Comparison of ENCODE assay signal across 15 cellular contexts in genomic region chr1:173210716-173211231, GRCh38. TPM values are rescaled to one million over a fixed set of nuclear protein-coding genes. Genes with fewer than 3 reads are reported as not detected.
A peak's percentile ranks its signal among the peaks of the same experiment; 100 is the strongest.
DNase-seq lines count a peak whose midpoint lies in the region; ATAC-seq and TF ChIP-seq lines count a peak whose summit lies in the region.
"Had no signal": no experiment of that assay in that cellular context is flagged by ENCODE, and none has a peak within 500 bp of the region (broad histone marks: within the 10 kb centered on the region; RNA-seq: fewer than 3 reads in every experiment).

No MANE protein-coding gene starts in this region.

- H3K79me2 ChIP-seq in PC-3 (ENCODE audit: low read length) (no peaks in the 10 kb centered on the region), hepatocyte (no peaks in the 10 kb centered on the region), trophoblast cell (ENCODE audit: control insufficient read depth, insufficient read depth, low read length, poor library complexity) (no peaks in the 10 kb centered on the region)

- H3K27ac ChIP-seq in A673 (ENCODE audit: low read depth, low read length, poor library complexity, severe bottlenecking) (no peak overlapping the region), PC-3 (ENCODE audit: low read length) (no peak overlapping the region), hepatocyte (peak overlapping the region; percentile 81), right lobe of liver (no peak overlapping the region), spleen (no peak overlapping the region), trophoblast cell (ENCODE audit: low read depth, low read length) (no peak overlapping the region)
- H3K27ac ChIP-seq: 22Rv1, C4-2B had no signal

- H4K8ac ChIP-seq in trophoblast cell (ENCODE audit: low read depth, low read length): no peak overlapping the region

- H2AFZ ChIP-seq in PC-3 (ENCODE audit: low read length) (no peak overlapping the region), hepatocyte (no peak overlapping the region), trophoblast cell (ENCODE audit: insufficient read depth, low read length, poor library complexity) (no peak overlapping the region)

- H3K14ac ChIP-seq in trophoblast cell (ENCODE audit: low read length): no peak overlapping the region

- H3K79me1 ChIP-seq in trophoblast cell (ENCODE audit: low read length): no peaks in the 10 kb centered on the region

- H3K27me3 ChIP-seq in A673 (replicated peaks; ENCODE audit: insufficient read depth, low read depth, low read length, poor library complexity) (no peaks in the 10 kb centered on the region), PC-3 (ENCODE audit: low read length) (no peaks in the 10 kb centered on the region), hepatocyte (no peaks in the 10 kb centered on the region), right lobe of liver (no peaks in the 10 kb centered on the region), spleen (replicated peaks in 1 of 7) (no peaks in the 10 kb centered on the region), trophoblast cell (ENCODE audit: insufficient read depth, low read length) (no peaks in the 10 kb centered on the region)
- H3K27me3 ChIP-seq: MG63 had no signal

- H2BK120ac ChIP-seq in trophoblast cell (ENCODE audit: insufficient read depth, low read length, poor library complexity): no peak overlapping the region

- H3K9me2 ChIP-seq in PC-3 (replicated peaks; ENCODE audit: low read length) (no peaks in the 10 kb centered on the region), hepatocyte (replicated peaks; ENCODE audit: insufficient read depth) (no peaks in the 10 kb centered on the region)

- H3K36me3 ChIP-seq in A673 (ENCODE audit: insufficient read depth, low read length, poor library complexity, severe bottlenecking) (no peaks in the 10 kb centered on the region), PC-3 (ENCODE audit: low read depth, low read length) (no peaks in the 10 kb centered on the region), hepatocyte (replicated peaks; ENCODE audit: insufficient read depth, low read depth) (no peaks in the 10 kb centered on the region), right lobe of liver (no peaks in the 10 kb centered on the region), spleen (no peaks in the 10 kb centered on the region), trophoblast cell (ENCODE audit: control insufficient read depth in 1 of 2, insufficient read depth in 2 of 2, low read length in 2 of 2) (no peaks in the 10 kb centered on the region)
- H3K36me3 ChIP-seq: MG63 had no signal

- H3K4me1 ChIP-seq in A673 (ENCODE audit: insufficient read depth, low read length, poor library complexity, severe bottlenecking): no peaks in the 10 kb centered on the region
- H3K4me1 ChIP-seq in PC-3 (ENCODE audit: insufficient read depth, low read length): no peaks in the 10 kb centered on the region; the same call in 1 of the 2 replicates
- H3K4me1 ChIP-seq in hepatocyte (ENCODE audit: insufficient read depth): peaks cover 31% of the 10 kb centered on the region
- H3K4me1 ChIP-seq in right lobe of liver: peaks cover 0 to 8% (median 0%) of the 10 kb centered on the region in 4 donors
- peaks cover 12 to 20% (median 17%) of the 10 kb centered on the region in 6 donors for H3K4me1 ChIP-seq in spleen
- peaks cover under 1% of the 10 kb centered on the region in 2 experiments for H3K4me1 ChIP-seq in trophoblast cell (ENCODE audit: control insufficient read depth in 1 of 2, insufficient read depth in 2 of 2, low read length in 2 of 2)

- no peak overlapping the region for H3K4ac ChIP-seq in trophoblast cell (ENCODE audit: low read depth, low read length)

- no peak overlapping the region for H3K4me2 ChIP-seq in PC-3 (ENCODE audit: low read length)
- peak overlapping the region; percentile 58 for H3K4me2 ChIP-seq in hepatocyte
- no peak overlapping the region for H3K4me2 ChIP-seq in trophoblast cell (ENCODE audit: low read length)

- no peaks in the 10 kb centered on the region for H3F3A ChIP-seq in PC-3 (ENCODE audit: low read length, unreplicated experiment)

- no peak for TF ChIP-seq CTCF in A673 (conservative IDR thresholded peaks at IDR 0.05; ENCODE audit: low read depth, low read length)
- no peak for TF ChIP-seq CTCF in PC-3 (conservative IDR thresholded peaks at IDR 0.05; ENCODE audit: low read depth, low read length)
- no peak for TF ChIP-seq CTCF in hepatocyte (IDR thresholded peaks at IDR 0.05; ENCODE audit: poor library complexity)
- no peak for TF ChIP-seq CTCF in right lobe of liver (IDR thresholded peaks at IDR 0.05)
- TF ChIP-seq CTCF in spleen (IDR thresholded peaks at IDR 0.05 in 8 of 11, conservative IDR thresholded peaks at IDR 0.05 in 3 of 11): no peak

- H2BK12ac ChIP-seq in trophoblast cell (ENCODE audit: low read length): no peak overlapping the region

- no peaks in the 10 kb centered on the region for H4K20me1 ChIP-seq in PC-3 (ENCODE audit: low read length)
- no peaks in the 10 kb centered on the region for H4K20me1 ChIP-seq in hepatocyte (ENCODE audit: insufficient read depth, poor library complexity, severe bottlenecking)

- 59% methylated on average over 1 of the region's 1 CpG for WGBS in hepatocyte (ENCODE audit: low lambda C conversion rate, missing lambda C conversion rate)
- 50% methylated on average over 1 of the region's 1 CpG for WGBS in right lobe of liver (ENCODE audit: insufficient coverage, low coverage, low lambda C conversion rate, missing lambda C conversion rate)
- 71 to 87% (median 79%) methylated on average over 1 of the region's 1 CpG for WGBS in spleen, 5 donors
- WGBS in trophoblast cell (ENCODE audit: extremely low coverage, insufficient coverage, insufficient read length): no CpG with 5 or more reads among the region's 1 CpG

- intact Hi-C loops in A673 (cut with micrococcal nuclease; ENCODE audit: unreplicated experiment): no loop called here
- intact Hi-C loops in PC-3 (cut with micrococcal nuclease): no loop called here
- intact Hi-C loops in right lobe of liver (cut with DNase I): no loop called here
- intact Hi-C loops in spleen (cut with DNase I; ENCODE audit: low total_unique reads): no loop called here

- TF ChIP-seq POLR2A in right lobe of liver (IDR thresholded peaks at IDR 0.05): no peak
- TF ChIP-seq POLR2A in spleen (IDR thresholded peaks at IDR 0.05): no peak

- POLR2A ChIA-PET in A673 (lab: Charles Lee; ENCODE audit: low non-redundant PET): no interaction called here
- POLR2A ChIA-PET in PC-3 (lab: Charles Lee; ENCODE audit: unreplicated experiment): no interaction called here

- H3K9ac ChIP-seq in PC-3 (ENCODE audit: low read length) (no peak overlapping the region), trophoblast cell (ENCODE audit: low read length) (no peak overlapping the region)

- DNase-seq in A673 (ENCODE audit: low spot score) (peak; percentile 10), PC-3 (no peak), hepatocyte (ENCODE audit: low spot score) (peak; percentile 19), right lobe of liver (no peak), KG1 (lab: John Stamatoyannopoulos, UW) (no peak), spleen (no peak), NOMO-1 treated with DMSO at 0.1 percent for 48 hours (lab: John Stamatoyannopoulos, UW; ENCODE audit: unreplicated experiment) (no peak), trophoblast cell (no peak)
- DNase-seq: MG63, NCI-H1417, NCI-H187, NCI-H446, Right ventricle myocardium superior had no signal

- ATAC-seq in PC-3 (peak; percentile 59), right lobe of liver (peak in 3 of 4 donors; percentile 47 to 84 (median 59))

- H4K12ac ChIP-seq in trophoblast cell (ENCODE audit: low read depth, low read length): no peak overlapping the region

- no peaks in the 10 kb centered on the region for H3K9me3 ChIP-seq in A673 (ENCODE audit: low read depth, low read length, poor library complexity, severe bottlenecking)
- H3K9me3 ChIP-seq in PC-3 (ENCODE audit: low read length): no peaks in the 10 kb centered on the region
- H3K9me3 ChIP-seq in hepatocyte (ENCODE audit: low read depth): no peaks in the 10 kb centered on the region
- H3K9me3 ChIP-seq in right lobe of liver: no peaks in the 10 kb centered on the region
- H3K9me3 ChIP-seq in spleen: no peaks in the 10 kb centered on the region
- peaks cover 2% of the 10 kb centered on the region for H3K9me3 ChIP-seq in trophoblast cell (ENCODE audit: insufficient read depth, low read depth, low read length)
- H3K9me3 ChIP-seq: MG63 had no signal

- no peak overlapping the region for H3K18ac ChIP-seq in trophoblast cell (ENCODE audit: low read length)

- CTCF ChIA-PET in A673 (lab: Charles Lee): no interaction called here
- CTCF ChIA-PET in PC-3 (lab: Charles Lee): interaction anchor here (0.5 to 0.9 kb wide), 2 partner anchors 44 to 385 kb away, joined by 3 to 4 read pairs; no protein-coding TSS in a partner anchor

- H2AK5ac ChIP-seq in trophoblast cell (ENCODE audit: low read length): no peak overlapping the region

- BruUV-seq in A673 (replicated peaks; lab: Mats Ljungman, UMichigan): no TSS peak
- no TSS peak for BruUV-seq in PC-3 (replicated peaks; lab: Mats Ljungman, UMichigan)

- no peak overlapping the region for H3K23ac ChIP-seq in trophoblast cell (ENCODE audit: low read length)

- no peak overlapping the region for H4K91ac ChIP-seq in trophoblast cell (ENCODE audit: low read depth, low read length)

- no peak overlapping the region for H2BK5ac ChIP-seq in trophoblast cell (ENCODE audit: low read depth, low read length, poor library complexity)

- H3K4me3 ChIP-seq in A673 (ENCODE audit: low read depth, low read length, poor library complexity, severe bottlenecking) (no peak overlapping the region), PC-3 (ENCODE audit: low read length) (no peak overlapping the region), hepatocyte (no peak overlapping the region), right lobe of liver (no peak overlapping the region), spleen (no peak overlapping the region), trophoblast cell (ENCODE audit: low read depth, low read length) (no peak overlapping the region)
- H3K4me3 ChIP-seq: MG63 had no signal

RNA-seq across cellular contexts. Expression of gene TNFSF4, which starts 3.6 kb away (rescaled TPM):
- total RNA-seq in A673 (2021): 0.20 and 0.21 TPM in 2 replicates
- 0.17 and 0.18 TPM in 2 replicates for total RNA-seq in PC-3 (2014; rRNA removed)
- 2.6 and 3.9 TPM in 2 replicates for total RNA-seq in hepatocyte
- 0.80 and 1.9 TPM in 2 replicates for polyA plus RNA-seq in hepatocyte
- under 1 TPM; 0.49 to 0.97 (median 0.55) TPM for total RNA-seq in right lobe of liver
- 10 to 100 TPM in 1 of 7 donors, 1 to 10 TPM in 6; 3.7 to 11.0 (median 5.3) TPM for total RNA-seq in spleen
- 1 to 10 TPM; 1.4 to 4.5 (median 3.0) TPM for polyA plus RNA-seq in spleen
- 0.57 and 0.70 TPM in 2 replicates for polyA plus RNA-seq in trophoblast cell (2013)

Comparison
In these comparisons a context has a peak if more than half of its experiments do, and no peak if none do; other contexts are left out.
1. DNase-seq: peak in A673 (single experiment) and hepatocyte (single experiment); none in PC-3 (single experiment), right lobe of liver (0 of 3), KG1 (single experiment), spleen (single experiment), NOMO-1 treated with DMSO at 0.1 percent for 48 hours (single experiment) and trophoblast cell (0 of 2).